9 cellular contexts compared by ENCODE assay signal in genomic region chr3:134754768-134755559, GRCh38. TPM values are rescaled to one million over a fixed set of nuclear protein-coding genes. Genes with fewer than 3 reads are reported as not detected.
DNase-seq lines count a peak whose midpoint lies in the region; ATAC-seq and TF ChIP-seq lines count a peak whose summit lies in the region.
"Had no signal": no experiment of that assay in that cellular context is flagged by ENCODE, and none has a peak within 500 bp of the region (broad histone marks: within the 10 kb centered on the region; RNA-seq: fewer than 3 reads in every experiment).

No MANE protein-coding gene starts in this region.

- H3K27ac ChIP-seq in SJCRH30 (no peak overlapping the region), parathyroid adenoma (no peak overlapping the region)
- no peak overlapping the region for H3K27ac ChIP-seq in CD8-positive, alpha-beta memory T cell (ENCODE audit: low read depth, low read length)

- no peaks in the 10 kb centered on the region for H3K79me2 ChIP-seq in parathyroid adenoma

- H3K4me3 Mint-ChIP-seq in Caco-2 (ENCODE audit: unreplicated experiment) = no peak overlapping the region
- no peak overlapping the region for H3K4me3 Mint-ChIP-seq in CD8-positive, alpha-beta memory T cell
- H3K4me3 Mint-ChIP-seq: T-helper 1 cell treated with Interleukin-12 subunit alpha and Interleukin-12 subunit beta and Interleukin-4 antibody, amounts not matched to agents 30 μg/mL and 1 μg/mL, for 36 hours had no signal

- no peak overlapping the region for H2AFZ ChIP-seq in parathyroid adenoma

- peak; percentile 49 to 56 for DNase-seq in Caco-2
- DNase-seq in SJCRH30 = peak; percentile 38 to 65
- DNase-seq in CD8-positive, alpha-beta memory T cell = no peak

- H3K9me3 ChIP-seq in Caco-2 (no peaks in the 10 kb centered on the region), SJCRH30 (replicated peaks) (no peaks in the 10 kb centered on the region), parathyroid adenoma (ENCODE audit: control insufficient read depth, low read length) (no peaks in the 10 kb centered on the region)
- no peaks in the 10 kb centered on the region for H3K9me3 ChIP-seq in CD8-positive, alpha-beta memory T cell (ENCODE audit: low read length)

- ATAC-seq in GM18907 (IDR thresholded peaks at IDR 0.05; ENCODE audit: unreplicated experiment) (peak; percentile 76), HG03280 (IDR thresholded peaks at IDR 0.05; ENCODE audit: unreplicated experiment) (peak; percentile 86), esophagus mucosa (peak; percentile 74), HG03378 (IDR thresholded peaks at IDR 0.05; ENCODE audit: unreplicated experiment) (no peak)

- TF ChIP-seq CTCF in Caco-2 (IDR thresholded peaks at IDR 0.05; ENCODE audit: insufficient read depth in 1 of 2, low read depth in 1 of 2, low read length in 1 of 2, severe bottlenecking in 1 of 2, unreplicated experiment in 1 of 2) (peak; percentile 52 to 63), parathyroid adenoma (IDR thresholded peaks at IDR 0.05) (peak; percentile 62)

- intact Hi-C loops in Caco-2 (cut with micrococcal nuclease; ENCODE audit: unreplicated experiment) = loop anchor here (2.0 kb wide), 1 partner anchor 154 kb away; no protein-coding TSS in a partner anchor

- H3K36me3 ChIP-seq in Caco-2 (ENCODE audit: control insufficient read depth, insufficient read depth, low read length) = no peaks in the 10 kb centered on the region
- H3K36me3 ChIP-seq in SJCRH30 = no peaks in the 10 kb centered on the region
- no peaks in the 10 kb centered on the region for H3K36me3 ChIP-seq in parathyroid adenoma (ENCODE audit: control insufficient read depth, insufficient read depth, low read length)
- no peaks in the 10 kb centered on the region for H3K36me3 ChIP-seq in CD8-positive, alpha-beta memory T cell (ENCODE audit: insufficient read depth, low read length)

- H3K4me1 Mint-ChIP-seq in Caco-2 (ENCODE audit: low read depth, unreplicated experiment) = no peaks in the 10 kb centered on the region
- no peaks in the 10 kb centered on the region for H3K4me1 Mint-ChIP-seq in CD8-positive, alpha-beta memory T cell

- H3K27ac Mint-ChIP-seq in Caco-2 (ENCODE audit: unreplicated experiment) = no peak overlapping the region
- no peak overlapping the region for H3K27ac Mint-ChIP-seq in CD8-positive, alpha-beta memory T cell
- H3K27ac Mint-ChIP-seq: T-helper 1 cell treated with Interleukin-12 subunit alpha and Interleukin-12 subunit beta and Interleukin-4 antibody, amounts not matched to agents 30 μg/mL and 1 μg/mL, for 36 hours had no signal

- no peaks in the 10 kb centered on the region for H3K27me3 Mint-ChIP-seq in Caco-2 (ENCODE audit: insufficient read depth, unreplicated experiment)
- H3K27me3 Mint-ChIP-seq in CD8-positive, alpha-beta memory T cell = peaks cover 0 to 7% of the 10 kb centered on the region in 2 donors

- H3K4me2 ChIP-seq in parathyroid adenoma (ENCODE audit: low read length) = no peak overlapping the region

- no TSS peak for BruUV-seq in Caco-2 (replicated peaks; lab: Mats Ljungman, UMichigan)

- no peak overlapping the region for H3K9ac ChIP-seq in parathyroid adenoma

- H3K36me3 Mint-ChIP-seq in Caco-2 (ENCODE audit: insufficient read depth, unreplicated experiment) = no peaks in the 10 kb centered on the region
- H3K36me3 Mint-ChIP-seq in CD8-positive, alpha-beta memory T cell = no peaks in the 10 kb centered on the region

- no peaks in the 10 kb centered on the region for H3K4me1 ChIP-seq in Caco-2
- no peaks in the 10 kb centered on the region for H3K4me1 ChIP-seq in SJCRH30
- H3K4me1 ChIP-seq in parathyroid adenoma = no peaks in the 10 kb centered on the region
- H3K4me1 ChIP-seq in CD8-positive, alpha-beta memory T cell (ENCODE audit: insufficient read depth, low read length) = no peaks in the 10 kb centered on the region

- H3K4me3 ChIP-seq in Caco-2 (ENCODE audit: low read depth, low read length) (no peak overlapping the region), SJCRH30 (no peak overlapping the region), parathyroid adenoma (ENCODE audit: low read depth, low read length) (no peak overlapping the region)
- no peak overlapping the region for H3K4me3 ChIP-seq in CD8-positive, alpha-beta memory T cell (ENCODE audit: low read length)

- no peaks in the 10 kb centered on the region; the same call in 1 of the 2 replicates for H3K27me3 ChIP-seq in Caco-2 (replicated peaks; ENCODE audit: control insufficient read depth, insufficient read depth, low read length)
- H3K27me3 ChIP-seq in SJCRH30 = no peaks in the 10 kb centered on the region
- no peaks in the 10 kb centered on the region for H3K27me3 ChIP-seq in parathyroid adenoma (ENCODE audit: control insufficient read depth, insufficient read depth, low read length)
- no peaks in the 10 kb centered on the region for H3K27me3 ChIP-seq in CD8-positive, alpha-beta memory T cell (ENCODE audit: insufficient read depth, low read length, poor library complexity, severe bottlenecking)

- POLR2A ChIA-PET in Caco-2 (lab: Charles Lee) = no interaction called here
- POLR2A ChIA-PET in CD8-positive, alpha-beta memory T cell (lab: Charles Lee) = no interaction called here

- CTCF ChIA-PET in Caco-2 (lab: Charles Lee) = interaction anchor here (0.6 to 2.0 kb wide), 6 partner anchors 40 to 216 kb away, joined by 3 to 7 read pairs (median 4); partner anchors contain the start of gene EPHB1
- CTCF ChIA-PET in CD8-positive, alpha-beta memory T cell (lab: Charles Lee) = interaction anchor here (1.1 kb wide), 1 partner anchor 213 kb away, joined by 3 read pairs; no protein-coding TSS in a partner anchor

- no peaks in the 10 kb centered on the region for H3K9me3 Mint-ChIP-seq in Caco-2 (ENCODE audit: unreplicated experiment)
- H3K9me3 Mint-ChIP-seq in CD8-positive, alpha-beta memory T cell = no peaks in the 10 kb centered on the region
- H3K9me3 Mint-ChIP-seq: T-helper 1 cell treated with Interleukin-12 subunit alpha and Interleukin-12 subunit beta and Interleukin-4 antibody, amounts not matched to agents 30 μg/mL and 1 μg/mL, for 36 hours had no signal

RNA-seq across cellular contexts. Expression of gene EPHB1, which starts 40.1 kb away (rescaled TPM):
- 2.3 and 4.6 TPM in 2 replicates for total RNA-seq in Caco-2 (2022)
- total RNA-seq in SJCRH30 (2014; rRNA removed; shearing (Covaris generic)) = 2.1 and 2.5 TPM in 2 replicates
- total RNA-seq in esophagus mucosa = 0.40 TPM
- not detected for total RNA-seq in CD8-positive, alpha-beta memory T cell
- 0.10 TPM for polyA plus RNA-seq in CD8-positive, alpha-beta memory T cell

Comparison
In these comparisons a context has a peak if more than half of its experiments do, and no peak if none do; other contexts are left out.
1. DNase-seq: peak in Caco-2 (2 of 2) and SJCRH30 (2 of 2); none in CD8-positive, alpha-beta memory T cell (0 of 5).